ENCODE assay signal across 8 cellular contexts in the genomic region with DNA sequence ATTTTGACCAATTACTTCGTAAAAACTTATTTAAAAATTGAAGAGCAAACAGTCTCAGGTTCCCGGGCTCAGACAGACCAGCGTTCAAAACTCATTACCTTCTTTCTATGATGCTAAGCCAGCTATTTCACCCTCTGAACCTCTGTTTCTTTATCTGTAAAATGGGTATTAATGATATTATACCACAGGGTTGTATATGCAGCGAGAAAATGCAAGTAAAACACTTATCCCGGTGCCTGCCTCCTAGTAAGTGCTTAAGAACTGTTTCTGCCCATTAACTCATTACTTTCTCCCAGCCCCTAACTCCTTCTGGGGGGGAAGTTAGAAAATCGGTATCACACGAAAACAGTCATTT. TPM values are rescaled to one million over a fixed set of nuclear protein-coding genes. Genes with fewer than 3 reads are reported as not detected.
DNase-seq lines count a peak whose midpoint lies in the region; ATAC-seq and TF ChIP-seq lines count a peak whose summit lies in the region.

No MANE protein-coding gene starts in this region.

- ATAC-seq in central memory CD8-positive, alpha-beta T cell (replicated peaks; ENCODE audit: extremely low read depth, poor library complexity, severe bottlenecking): peak; percentile 6
- no peak for ATAC-seq in naive B cell (ENCODE audit: low read depth in 2 of 2)
- ATAC-seq in HG03354 (IDR thresholded peaks at IDR 0.05; ENCODE audit: poor library complexity, severe bottlenecking, unreplicated experiment): no peak

- H3K4me1 Mint-ChIP-seq in central memory CD8-positive, alpha-beta T cell: peaks cover 44% of the 10 kb centered on the region
- peaks cover 36 to 48% (median 47%) of the 10 kb centered on the region in 3 donors for H3K4me1 Mint-ChIP-seq in naive B cell

- CTCF ChIA-PET in AG04449 (lab: Yijun Ruan, JAX) (interaction anchor here (1.9 to 2.1 kb wide), 2 partner anchors 15 to 202 kb away, joined by 8 to 10 read pairs; no protein-coding TSS in a partner anchor), GM10248 (lab: Yijun Ruan, JAX) (interaction anchor here (1.0 kb wide), 1 partner anchor 16 kb away, joined by 3 read pairs; no protein-coding TSS in a partner anchor)

- H3K27ac Mint-ChIP-seq in central memory CD8-positive, alpha-beta T cell (ENCODE audit: low read depth): peak overlapping the region; percentile 94
- peak overlapping the region; percentile 94 to 98 (median 97) for H3K27ac Mint-ChIP-seq in naive B cell

- H3K36me3 Mint-ChIP-seq in central memory CD8-positive, alpha-beta T cell (ENCODE audit: insufficient read depth): peaks cover 22% of the 10 kb centered on the region
- H3K36me3 Mint-ChIP-seq in naive B cell: no peaks in the 10 kb centered on the region

- H3K27me3 Mint-ChIP-seq in central memory CD8-positive, alpha-beta T cell: peaks cover 9% of the 10 kb centered on the region
- peaks cover 0 to 9% (median 7%) of the 10 kb centered on the region in 3 donors for H3K27me3 Mint-ChIP-seq in naive B cell

- H3K9me3 Mint-ChIP-seq in central memory CD8-positive, alpha-beta T cell: no peaks in the 10 kb centered on the region
- no peaks in the 10 kb centered on the region for H3K9me3 Mint-ChIP-seq in naive B cell

- peak overlapping the region; percentile 89 for H3K4me3 Mint-ChIP-seq in central memory CD8-positive, alpha-beta T cell
- H3K4me3 Mint-ChIP-seq in naive B cell: peak overlapping the region; percentile 86 to 99 (median 96)

- TF ChIP-seq CTCF in AG04449 (IDR thresholded peaks at IDR 0.05; ENCODE audit: insufficient read depth, low read length, missing control alignments) (no peak), GM10248 (IDR thresholded peaks at IDR 0.05; ENCODE audit: control extremely low read depth, extremely low read depth, low read depth, missing control alignments) (no peak)

- POLR2A ChIA-PET in AG04449 (lab: Yijun Ruan, JAX) (no interaction called here), GM10248 (lab: Yijun Ruan, JAX) (no interaction called here)

- DNase-seq in AG04449 (ENCODE audit: low read depth, low spot score) (no peak), naive B cell (no peak), SKM-1 treated with dmso at 0.1 percent for 144 hours (lab: John Stamatoyannopoulos, UW; ENCODE audit: unreplicated experiment) (no peak), GM10248 (ENCODE audit: extremely low spot score) (no peak)
- DNase-seq in Jurkat, Clone E6-1 (ENCODE audit: low read depth, low spot score): no peak
- DNase-seq in central memory CD8-positive, alpha-beta T cell (ENCODE audit: low spot score in 2 of 2): no peak
- no peak for DNase-seq in stimulated activated CD4-positive, alpha-beta T cell treated with anti-CD3 and anti-CD28 coated beads, Interleukin-15, amount 100 ng/mL, for 24 hours

- H3K4me3 ChIP-seq in AG04449 (ENCODE audit: low read depth, low read length): peak overlapping the region; percentile 45
- peak overlapping the region; percentile 85 for H3K4me3 ChIP-seq in Jurkat, Clone E6-1 (ENCODE audit: low read length)

RNA-seq across cellular contexts. Expression of a gene that starts 0.4 kb away (rescaled TPM):
- 26.1 TPM for polyA plus RNA-seq in Jurkat, Clone E6-1 (2012; ENCODE audit: insufficient read depth, insufficient read length)
- polyA plus RNA-seq in naive B cell (ENCODE audit: low read depth in 6 of 6): 1 to 10 TPM in 5 of 6 donors, under 1 TPM in 1; 0.09 to 2.6 (median 1.7) TPM

RNA-seq across cellular contexts. Expression of a gene that starts 41.0 kb away (rescaled TPM):
- not detected for polyA plus RNA-seq in Jurkat, Clone E6-1 (2012; ENCODE audit: insufficient read depth, insufficient read length)
- polyA plus RNA-seq in naive B cell (ENCODE audit: low read depth in 6 of 6): not detected
